Comparison of ENCODE assay signal across 15 cellular contexts in the genomic region with DNA sequence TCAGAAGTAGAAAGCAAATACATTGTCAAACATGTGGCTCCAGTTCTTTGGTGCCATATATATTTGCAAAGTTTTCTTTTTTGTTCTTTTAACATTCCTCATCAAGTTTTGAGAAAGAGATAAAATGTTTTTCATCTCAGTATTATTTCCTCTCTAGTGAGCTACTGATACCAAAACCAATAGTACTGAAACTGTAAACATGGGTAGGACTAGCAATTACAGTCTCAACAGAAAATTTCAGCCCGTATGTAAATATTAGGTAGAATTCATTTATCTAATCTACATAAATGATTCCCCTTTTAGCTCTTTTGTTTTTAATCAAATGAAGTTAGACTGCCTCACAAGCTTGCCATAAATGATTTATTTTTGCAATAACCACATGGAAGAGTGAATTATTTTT. TPM values are rescaled to one million over a fixed set of nuclear protein-coding genes. Genes with fewer than 3 reads are reported as not detected.
DNase-seq lines count a peak whose midpoint lies in the region; ATAC-seq and TF ChIP-seq lines count a peak whose summit lies in the region.
"Had no signal": no experiment of that assay in that cellular context is flagged by ENCODE, and none has a peak within 500 bp of the region (broad histone marks: within the 10 kb centered on the region; RNA-seq: fewer than 3 reads in every experiment).

No MANE protein-coding gene starts in this region.

- H3K4me2 ChIP-seq in mesendoderm (ENCODE audit: low read length) (no peak overlapping the region), PC-9 (no peak overlapping the region)

- no peak overlapping the region for H3K9ac ChIP-seq in mesendoderm (ENCODE audit: low read length)

- H3K36me3 ChIP-seq in mesendoderm (ENCODE audit: control insufficient read depth, insufficient read depth, low read length) (no peaks in the 10 kb centered on the region), PC-9 (ENCODE audit: low read depth) (no peaks in the 10 kb centered on the region)

- H3K9me3 ChIP-seq in PC-9 (ENCODE audit: insufficient read depth, low read depth) = no peaks in the 10 kb centered on the region
- H3K9me3 ChIP-seq: Caco-2 had no signal

- no peak overlapping the region for H4K5ac ChIP-seq in mesendoderm (ENCODE audit: low read length)

- no peak overlapping the region for H3K4me3 ChIP-seq in mesendoderm (ENCODE audit: low read length)
- H3K4me3 ChIP-seq in lower leg skin (ENCODE audit: low read depth, poor library complexity, severe bottlenecking) = no peak overlapping the region
- no peak overlapping the region for H3K4me3 ChIP-seq in PC-9

- ATAC-seq in GM18517 (IDR thresholded peaks at IDR 0.05; ENCODE audit: unreplicated experiment) = peak; percentile 80
- ATAC-seq in HG02798 (IDR thresholded peaks at IDR 0.05; ENCODE audit: poor library complexity, unreplicated experiment) = peak; percentile 81
- peak; percentile 63 for ATAC-seq in HG03521 (IDR thresholded peaks at IDR 0.05; ENCODE audit: unreplicated experiment)
- ATAC-seq in GM18519 (IDR thresholded peaks at IDR 0.05; ENCODE audit: low FRiP score, unreplicated experiment) = no peak
- ATAC-seq: left colon, Panc1 had no signal

- intact Hi-C loops in lower leg skin (cut with DNase I; ENCODE audit: low total_unique reads) (no loop called here), PC-9 (cut with micrococcal nuclease; ENCODE audit: unreplicated experiment) (no loop called here)

- no peak overlapping the region for H2BK5ac ChIP-seq in mesendoderm (ENCODE audit: low read length)

- no peaks in the 10 kb centered on the region for H3F3A ChIP-seq in PC-9 (ENCODE audit: insufficient read depth, low read depth)

- no peak overlapping the region for H2AK5ac ChIP-seq in mesendoderm (ENCODE audit: low read length)

- no peak overlapping the region for H2BK15ac ChIP-seq in mesendoderm (replicated peaks; ENCODE audit: low read depth)

- H4K20me1 ChIP-seq in PC-9 (ENCODE audit: insufficient read depth) = no peaks in the 10 kb centered on the region

- no peak for TF ChIP-seq POLR2A in lower leg skin (IDR thresholded peaks at IDR 0.05)

- H3K23ac ChIP-seq in mesendoderm (ENCODE audit: low read length) = no peak overlapping the region

- DNase-seq in GM20000 (ENCODE audit: low spot score) = peak; percentile 8
- DNase-seq in mesendoderm = no peak
- no peak for DNase-seq in lower leg skin (ENCODE audit: low spot score in 2 of 2)
- DNase-seq in PC-9 = no peak
- DNase-seq: activated B cell treated with CpG ODN at 0.5 μM for 24 hours; activated naive CD8-positive, alpha-beta T cell treated with anti-CD3 and anti-CD28 coated beads for 36 hours; Caco-2; left colon; NCI-H1694 treated with DMSO at 0.1 percent for 48 hours; NCI-H510A had no signal

- H3K18ac ChIP-seq in mesendoderm (ENCODE audit: low read length) = no peak overlapping the region

- no peaks in the 10 kb centered on the region for H3K79me1 ChIP-seq in mesendoderm (ENCODE audit: low read length)

- H3K79me2 ChIP-seq in mesendoderm (ENCODE audit: control insufficient read depth, insufficient read depth, low read length) (no peaks in the 10 kb centered on the region), PC-9 (ENCODE audit: low read depth) (no peaks in the 10 kb centered on the region)

- TF ChIP-seq CTCF in GM20000 (IDR thresholded peaks at IDR 0.05; ENCODE audit: extremely low read depth, missing control alignments) (no peak), lower leg skin (IDR thresholded peaks at IDR 0.05) (no peak), PC-9 (conservative IDR thresholded peaks at IDR 0.05) (no peak)

- WGBS in mesendoderm (ENCODE audit: extremely low coverage, insufficient coverage, low lambda C conversion rate) = no CpG with 5 or more reads among the region's 1 CpG
- 89 to 90% methylated on average over 1 of the region's 1 CpG for WGBS in lower leg skin, 2 donors

- BruUV-seq in PC-9 (replicated peaks; lab: Mats Ljungman, UMichigan) = no TSS peak

- no peaks in the 10 kb centered on the region for H3K27me3 ChIP-seq in mesendoderm (ENCODE audit: insufficient read depth, low read length, poor library complexity)
- H3K27me3 ChIP-seq in PC-9 (ENCODE audit: insufficient read depth, low read depth) = no peaks in the 10 kb centered on the region

- no peak overlapping the region for H2BK120ac ChIP-seq in mesendoderm (ENCODE audit: low read depth, low read length)

- H4K8ac ChIP-seq in mesendoderm (ENCODE audit: low read depth, low read length) = no peak overlapping the region

- H3K4me1 ChIP-seq in mesendoderm (ENCODE audit: control insufficient read depth, low read depth, low read length) (no peaks in the 10 kb centered on the region), PC-9 (replicated peaks; ENCODE audit: insufficient read depth) (no peaks in the 10 kb centered on the region)
- H3K4me1 ChIP-seq: Caco-2 had no signal

- POLR2A ChIA-PET in PC-9 (lab: Charles Lee; ENCODE audit: unreplicated experiment) = no interaction called here

- no peak overlapping the region for H3K27ac ChIP-seq in mesendoderm (ENCODE audit: low read depth, low read length)
- no peak overlapping the region for H3K27ac ChIP-seq in PC-9

- H3K4ac ChIP-seq in mesendoderm (ENCODE audit: low read depth, low read length) = no peak overlapping the region

- H3K9me2 ChIP-seq in PC-9 (ENCODE audit: insufficient read depth) = no peaks in the 10 kb centered on the region

- no peak overlapping the region for H2AFZ ChIP-seq in PC-9

- CTCF ChIA-PET in PC-9 (lab: Charles Lee) = no interaction called here

- H3K56ac ChIP-seq in mesendoderm (ENCODE audit: low read length) = no peak overlapping the region

RNA-seq across cellular contexts. Expression of a gene that starts 21.4 kb away (rescaled TPM):
- polyA plus RNA-seq in mesendoderm (2013, experiment 1 of 2) = 11.6 TPM
- 10.6 TPM for polyA plus RNA-seq in mesendoderm (2013, experiment 2 of 2)
- 10 to 100 TPM; 26.7 to 37.3 (median 30.7) TPM for total RNA-seq in lower leg skin
- total RNA-seq in PC-9 (2021) = 31.2 and 33.2 TPM in 2 replicates
